Comparison of ENCODE assay signal across 32 cellular contexts in the genomic region with DNA sequence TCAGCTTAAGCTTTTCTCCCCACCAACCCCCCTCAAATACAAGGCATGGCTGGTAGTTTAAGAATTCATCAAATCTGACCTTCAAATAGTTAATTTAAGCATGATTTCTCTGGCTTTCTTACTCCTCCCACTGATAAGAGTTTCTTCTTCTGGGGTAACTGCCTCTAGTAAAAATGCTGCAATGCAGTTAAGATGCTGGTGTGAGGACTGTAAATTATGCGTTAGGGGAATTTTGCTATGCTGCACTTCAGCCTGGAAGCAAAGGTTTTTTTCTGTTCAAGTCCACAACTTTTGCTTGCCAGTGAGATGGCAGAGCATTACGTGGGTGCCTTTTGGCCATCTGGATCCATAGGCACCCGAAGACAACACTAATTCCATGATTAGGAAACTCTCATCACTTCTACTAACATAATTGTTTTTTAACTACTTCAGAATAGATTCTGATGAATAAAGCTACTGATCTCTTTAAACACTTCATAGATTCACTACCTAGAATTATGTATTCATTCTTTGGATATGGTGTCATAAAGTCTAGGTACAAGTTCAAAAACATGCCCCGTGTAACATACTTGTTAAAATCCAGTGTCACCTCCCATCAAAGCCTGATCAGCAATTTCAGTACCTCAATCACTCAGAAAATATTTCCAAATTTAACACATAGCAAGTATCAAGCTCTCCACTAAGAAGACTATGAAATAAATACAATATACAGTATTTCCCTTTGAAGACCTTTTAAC.
"Had no signal": no experiment of that assay in that cellular context is flagged by ENCODE, and none has a peak within 500 bp of the region (broad histone marks: within the 10 kb centered on the region; RNA-seq: fewer than 3 reads in every experiment).

No MANE protein-coding gene starts in this region.

- H3K36me3 Mint-ChIP-seq: immature natural killer cell; naive thymus-derived CD4-positive, alpha-beta T cell; natural killer cell treated with Interleukin-12 subunit alpha and Interleukin-12 subunit beta and Interleukin-15 and Interleukin-18, amount 100 ng/mL, for 72 hours had no signal

- H3K4me3 ChIP-seq: left lung, lower lobe of right lung, mucosa of descending colon, pancreas, prostate gland, skin epidermis, stomach, testis, thyroid gland, transverse colon, upper lobe of right lung had no signal

- H3K27ac Mint-ChIP-seq: immature natural killer cell; naive thymus-derived CD4-positive, alpha-beta T cell; natural killer cell treated with Interleukin-12 subunit alpha and Interleukin-12 subunit beta and Interleukin-15 and Interleukin-18, amount 100 ng/mL, for 72 hours; stimulated activated naive B cell treated with anti-CD40 and anti-IgM and Interleukin-4, amounts not matched to agents 10 μg/mL and 1 μg/mL and 100 μg/mL, for 72 hours had no signal

- ATAC-seq: left colon; left lung; lower lobe of right lung; mucosa of descending colon; naive thymus-derived CD4-positive, alpha-beta T cell; natural killer cell treated with Interleukin-12 subunit alpha and Interleukin-12 subunit beta and Interleukin-15 and Interleukin-18, amount 100 ng/mL, for 72 hours; pancreas; right cardiac atrium; sciatic nerve; stimulated activated naive B cell treated with anti-CD40 and anti-IgM and Interleukin-4, amounts not matched to agents 10 μg/mL and 1 μg/mL and 100 μg/mL, for 72 hours; stimulated activated naive CD8-positive, alpha-beta T cell treated with anti-CD3 and anti-CD28 coated beads, Interleukin-15, Interleukin-2, amounts not matched to agents 100 U/mL and 50 U/mL, for 24 hours; upper lobe of right lung had no signal

- H3K4me3 Mint-ChIP-seq: immature natural killer cell; naive thymus-derived CD4-positive, alpha-beta T cell; natural killer cell treated with Interleukin-12 subunit alpha and Interleukin-12 subunit beta and Interleukin-15 and Interleukin-18, amount 100 ng/mL, for 72 hours; neural crest cell; stimulated activated naive B cell treated with anti-CD40 and anti-IgM and Interleukin-4, amounts not matched to agents 10 μg/mL and 1 μg/mL and 100 μg/mL, for 72 hours had no signal

- H3K36me3 ChIP-seq: left lung, lower lobe of right lung, pancreas, prostate gland, stomach, thyroid gland, transverse colon, upper lobe of right lung had no signal

- H3K27ac ChIP-seq: left lung, lower lobe of right lung, pancreas, prostate gland, skin epidermis, stomach, testis, thyroid gland, transverse colon, upper lobe of right lung had no signal

- H3K27me3 ChIP-seq: testis had no signal

- H3K9me3 Mint-ChIP-seq: immature natural killer cell; natural killer cell treated with Interleukin-12 subunit alpha and Interleukin-12 subunit beta and Interleukin-15 and Interleukin-18, amount 100 ng/mL, for 72 hours had no signal

- H3K4me1 ChIP-seq: left lung, lower lobe of right lung, pancreas, prostate gland, stomach, testis, thyroid gland, transverse colon, upper lobe of right lung had no signal

- H3K4me1 Mint-ChIP-seq: stimulated activated naive B cell treated with anti-CD40 and anti-IgM and Interleukin-4, amounts not matched to agents 10 μg/mL and 1 μg/mL and 100 μg/mL, for 72 hours had no signal

- DNase-seq: hypothalamus; immature natural killer cell; kidney; left colon; left lung; lower lobe of right lung; mammary epithelial cell; mesenchymal stem cell; midbrain; mucosa of descending colon; naive thymus-derived CD4-positive, alpha-beta T cell; nucleus accumbens; pancreas; posterior cingulate gyrus; retina; right cardiac atrium; stimulated activated CD4-positive, alpha-beta T cell treated with anti-CD3 and anti-CD28 coated beads, Interleukin-12 subunit alpha, Interleukin-12 subunit beta, amount 100 ng/mL, for 4 hours; stimulated activated CD4-positive, alpha-beta T cell treated with anti-CD3 and anti-CD28 coated beads, Interleukin-15, amount 100 ng/mL, for 24 hours; stimulated activated CD4-positive, alpha-beta T cell treated with anti-CD3 and anti-CD28 coated beads, Interleukin-2, amount 100 ng/mL, for 24 hours; stimulated activated CD4-positive, alpha-beta T cell treated with anti-CD3 and anti-CD28 coated beads, Interleukin-4, amount 100 ng/mL, for 1 hour; stimulated activated naive B cell treated with anti-CD40 and anti-IgM and Interleukin-4, amounts not matched to agents 10 μg/mL and 1 μg/mL and 100 μg/mL, for 72 hours; stimulated activated naive CD8-positive, alpha-beta T cell treated with anti-CD3 and anti-CD28 coated beads, Interleukin-15, Interleukin-2, amounts not matched to agents 100 U/mL and 50 U/mL, for 24 hours; stomach; thyroid gland; transverse colon; upper lobe of right lung had no signal

- H3K9me3 ChIP-seq: left lung, lower lobe of right lung, mucosa of descending colon, pancreas, prostate gland, stomach, testis, thyroid gland, transverse colon, upper lobe of right lung had no signal
